8 cellular contexts compared by ENCODE assay signal in the genomic region with DNA sequence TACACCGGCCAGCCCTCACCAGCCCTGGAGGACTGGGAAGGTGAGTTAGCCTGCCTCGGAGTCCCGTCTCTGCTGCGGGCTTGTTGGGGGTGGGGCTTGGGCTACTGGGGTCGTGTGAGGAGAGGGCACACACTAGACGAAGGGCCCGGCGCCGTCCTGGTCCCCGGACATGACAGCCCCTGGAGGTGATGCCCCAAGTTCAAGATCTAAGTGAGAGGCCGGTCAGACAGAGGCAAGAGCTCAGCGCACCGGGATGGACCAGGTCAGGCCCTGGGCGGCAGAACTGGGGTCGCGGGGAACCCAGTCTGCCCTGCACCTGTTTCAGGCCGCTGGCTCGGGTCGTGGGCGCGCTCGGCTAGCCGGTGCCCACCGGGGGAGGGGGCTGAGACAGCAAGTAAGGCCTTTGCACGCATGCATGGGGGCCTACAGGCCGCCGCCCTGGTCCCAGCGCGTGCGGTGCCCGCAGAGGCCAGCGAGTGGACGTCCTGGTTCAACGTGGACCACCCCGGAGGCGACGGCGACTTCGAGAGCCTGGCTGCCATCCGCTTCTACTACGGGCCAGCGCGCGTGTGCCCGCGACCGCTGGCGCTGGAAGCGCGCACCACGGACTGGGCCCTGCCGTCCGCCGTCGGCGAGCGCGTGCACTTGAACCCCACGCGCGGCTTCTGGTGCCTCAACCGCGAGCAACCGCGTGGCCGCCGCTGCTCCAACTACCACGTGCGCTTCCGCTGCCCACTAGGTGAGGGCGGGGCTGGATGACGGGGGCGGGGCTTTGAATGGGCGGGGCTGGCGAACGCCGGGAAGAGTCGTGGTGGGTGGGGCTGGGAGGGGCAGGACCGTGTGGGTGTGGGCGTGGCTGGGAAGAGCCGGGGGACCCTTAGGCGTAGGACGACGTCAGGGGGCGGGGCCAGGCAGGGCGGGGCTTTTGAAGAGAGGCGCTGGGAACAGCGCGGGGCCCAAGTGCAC. TPM values are rescaled to one million over a fixed set of nuclear protein-coding genes. Genes with fewer than 3 reads are reported as not detected.
DNase-seq lines count a peak whose midpoint lies in the region; ATAC-seq and TF ChIP-seq lines count a peak whose summit lies in the region.

No MANE protein-coding gene starts in this region.

- H3K9me3 ChIP-seq in CD4-positive, alpha-beta T cell (ENCODE audit: control insufficient read depth, low read length): no peaks in the 10 kb centered on the region

- ATAC-seq in CD4-positive, alpha-beta T cell (ENCODE audit: poor library complexity): peak; percentile 19
- ATAC-seq in T-cell (replicated peaks in 1 of 4) (peak; percentile 18 to 43 (median 34)), HG03432 (IDR thresholded peaks at IDR 0.05; ENCODE audit: unreplicated experiment) (no peak), GM21786 (IDR thresholded peaks at IDR 0.05; ENCODE audit: unreplicated experiment) (no peak)
- peak; percentile 12 for ATAC-seq in activated naive CD8-positive, alpha-beta T cell treated with anti-CD3 and anti-CD28 coated beads, Interleukin-2, amount 50 U/mL, for 24 hours

- TF ChIP-seq CTCF in CD4-positive, alpha-beta T cell (IDR thresholded peaks at IDR 0.05): no peak

- no peak overlapping the region for H3K27ac Mint-ChIP-seq in CD4-positive, alpha-beta T cell
- no peak overlapping the region for H3K27ac Mint-ChIP-seq in T-cell
- no peak overlapping the region for H3K27ac Mint-ChIP-seq in activated naive CD8-positive, alpha-beta T cell treated with anti-CD3 and anti-CD28 coated beads, Interleukin-2, amount 50 U/mL, for 24 hours

- no peaks in the 10 kb centered on the region for H3K27me3 Mint-ChIP-seq in CD4-positive, alpha-beta T cell
- H3K27me3 Mint-ChIP-seq in T-cell: peaks cover 0 to 14% of the 10 kb centered on the region in 2 donors
- H3K27me3 Mint-ChIP-seq in activated naive CD8-positive, alpha-beta T cell treated with anti-CD3 and anti-CD28 coated beads, Interleukin-2, amount 50 U/mL, for 24 hours: peaks cover 19% of the 10 kb centered on the region

- peak; percentile 31 to 66 (median 53) for DNase-seq in CD4-positive, alpha-beta T cell
- DNase-seq in T-cell (peak in 32 of 34 experiments; percentile 25 to 68 (median 46)), islet precursor cell (peak; percentile 57), pons (ENCODE audit: low spot score) (no peak)
- DNase-seq in activated naive CD8-positive, alpha-beta T cell treated with anti-CD3 and anti-CD28 coated beads, Interleukin-2, amount 50 U/mL, for 24 hours: peak; percentile 80
- DNase-seq in stimulated activated CD4-positive, alpha-beta T cell treated with anti-CD3 and anti-CD28 coated beads, TNF-alpha, amount 100 ng/mL, for 48 hours (ENCODE audit: low read depth in 3 of 3): peak; percentile 51 to 77 (median 74)

- no peaks in the 10 kb centered on the region for H3K9me3 Mint-ChIP-seq in CD4-positive, alpha-beta T cell
- no peaks in the 10 kb centered on the region for H3K9me3 Mint-ChIP-seq in T-cell
- no peaks in the 10 kb centered on the region for H3K9me3 Mint-ChIP-seq in activated naive CD8-positive, alpha-beta T cell treated with anti-CD3 and anti-CD28 coated beads, Interleukin-2, amount 50 U/mL, for 24 hours

- POLR2A ChIA-PET in CD4-positive, alpha-beta T cell (lab: Charles Lee): interaction anchor here (0.7 to 1.6 kb wide), 4 partner anchors 87 to 129 kb away, joined by 3 to 6 read pairs (median 4); a partner anchor contains a TSS
- POLR2A ChIA-PET in T-cell (lab: Charles Lee): no interaction called here

- no peak overlapping the region for H3K27ac ChIP-seq in CD4-positive, alpha-beta T cell (ENCODE audit: low read depth, low read length)

- H3K36me3 Mint-ChIP-seq in CD4-positive, alpha-beta T cell (ENCODE audit: low read depth): no peaks in the 10 kb centered on the region
- no peaks in the 10 kb centered on the region for H3K36me3 Mint-ChIP-seq in T-cell
- H3K36me3 Mint-ChIP-seq in activated naive CD8-positive, alpha-beta T cell treated with anti-CD3 and anti-CD28 coated beads, Interleukin-2, amount 50 U/mL, for 24 hours (ENCODE audit: low read depth): no peaks in the 10 kb centered on the region

- intact Hi-C loops in CD4-positive, alpha-beta T cell (cut with DNase I, micrococcal nuclease): loop anchor here in 1 of 2 experiments (5.0 kb wide), 2 partner anchors 52 to 197 kb away; no protein-coding TSS in a partner anchor

- H3K4me1 Mint-ChIP-seq in CD4-positive, alpha-beta T cell (ENCODE audit: low read depth): peaks cover 33% of the 10 kb centered on the region
- peaks cover 24 to 43% (median 31%) of the 10 kb centered on the region in 3 donors for H3K4me1 Mint-ChIP-seq in T-cell
- H3K4me1 Mint-ChIP-seq in activated naive CD8-positive, alpha-beta T cell treated with anti-CD3 and anti-CD28 coated beads, Interleukin-2, amount 50 U/mL, for 24 hours: peaks cover 27% of the 10 kb centered on the region

- peak overlapping the region; percentile 82 for H3K4me3 Mint-ChIP-seq in CD4-positive, alpha-beta T cell
- H3K4me3 Mint-ChIP-seq in T-cell: peak overlapping the region; percentile 62 to 84 (median 71)
- H3K4me3 Mint-ChIP-seq in activated naive CD8-positive, alpha-beta T cell treated with anti-CD3 and anti-CD28 coated beads, Interleukin-2, amount 50 U/mL, for 24 hours: peak overlapping the region; percentile 55

- CTCF ChIA-PET in CD4-positive, alpha-beta T cell (lab: Charles Lee): interaction anchor here (1.1 kb wide), 1 partner anchor 15 kb away, joined by 3 read pairs; no protein-coding TSS in a partner anchor
- CTCF ChIA-PET in T-cell (lab: Charles Lee): interaction anchor here in 1 of 2 donors (0.7 kb wide), 1 partner anchor 14 kb away, joined by 5 read pairs; no protein-coding TSS in a partner anchor

- no peaks in the 10 kb centered on the region for H3K27me3 ChIP-seq in CD4-positive, alpha-beta T cell (ENCODE audit: control insufficient read depth, insufficient read depth, low read length)

RNA-seq across cellular contexts. Expression of a gene that starts 2.0 kb away (rescaled TPM):
- total RNA-seq in CD4-positive, alpha-beta T cell: 1 to 10 TPM; 1.1 to 1.7 TPM
- 1 to 10 TPM in 1 of 5 donors, under 1 TPM in 4; 0.23 to 1.3 (median 0.41) TPM for total RNA-seq in T-cell

RNA-seq across cellular contexts. Expression of a gene that starts 11.3 kb away (rescaled TPM):
- total RNA-seq in CD4-positive, alpha-beta T cell: 1 to 10 TPM; 3.7 to 4.4 TPM
- 10 to 100 TPM in 3 of 5 donors, 1 to 10 TPM in 2; 5.4 to 14.2 (median 12.5) TPM for total RNA-seq in T-cell

RNA-seq across cellular contexts. Expression of a gene that starts 24.0 kb away (rescaled TPM):
- 100 to 1,000 TPM; 145 to 156 TPM for total RNA-seq in CD4-positive, alpha-beta T cell
- 100 to 1,000 TPM; 188 to 235 (median 233) TPM for total RNA-seq in T-cell

RNA-seq across cellular contexts. Expression of a gene that starts 24.7 kb away (rescaled TPM):
- total RNA-seq in CD4-positive, alpha-beta T cell: 1 to 10 TPM; 3.4 to 5.5 TPM
- total RNA-seq in T-cell: 10 to 100 TPM in 3 of 5 donors, 1 to 10 TPM in 2; 3.9 to 13.0 (median 11.0) TPM

Comparison
In these comparisons a context has a peak if more than half of its experiments do, and no peak if none do; other contexts are left out.
1. ATAC-seq: peak in CD4-positive, alpha-beta T cell (single experiment), T-cell (4 of 4) and activated naive CD8-positive, alpha-beta T cell treated with anti-CD3 and anti-CD28 coated beads, Interleukin-2, amount 50 U/mL, for 24 hours (single experiment); none in HG03432 (single experiment) and GM21786 (single experiment).
2. Peak in every context shown above with its lines, with median percentiles within 50 percentile points of each other: H3K4me3 Mint-ChIP-seq.